8 cellular contexts compared by ENCODE assay signal in genomic region chr4:143336828-143337599, GRCh38. TPM values are rescaled to one million over a fixed set of nuclear protein-coding genes. Genes with fewer than 3 reads are reported as not detected.
DNase-seq lines count a peak whose midpoint lies in the region; ATAC-seq and TF ChIP-seq lines count a peak whose summit lies in the region.

TSS of gene GAB1 (plus strand) at chr4:143336876. CDS start at chr4:143337189, 313 bp downstream.

- H3K79me2 ChIP-seq in SK-N-SH (ENCODE audit: insufficient read depth): peaks cover 48% of the 10 kb centered on the region; the same call in 1 of the 2 replicates

- WGBS in SK-N-SH (ENCODE audit: low lambda C conversion rate): under 1% methylated on average over 22 of the region's 78 CpGs

- peak within 1 kb of the TSS; percentile 90 to 91 for H3K27ac ChIP-seq in SK-N-SH (ENCODE audit: low read depth in 2 of 2, low read length in 1 of 2)
- H3K27ac ChIP-seq in colonic mucosa: peak within 1 kb of the TSS; percentile 95

- H3K36me3 ChIP-seq in SK-N-SH (replicated peaks in 1 of 2; ENCODE audit: control insufficient read depth in 1 of 2, insufficient read depth in 2 of 2, low read length in 1 of 2) (no peaks in the 10 kb centered on the region), colonic mucosa (no peaks in the 10 kb centered on the region)

- H3K27me3 ChIP-seq in SK-N-SH (ENCODE audit: insufficient read depth): no peaks in the 10 kb centered on the region
- no peaks in the 10 kb centered on the region for H3K27me3 ChIP-seq in colonic mucosa

- no peak for TF ChIP-seq RAD21 in SK-N-SH (IDR thresholded peaks at IDR 0.05; ENCODE audit: low read length)

- peak within 1 kb of the TSS; percentile 94 for H2AFZ ChIP-seq in SK-N-SH (ENCODE audit: low read depth)

- H3K4me1 Mint-ChIP-seq in stimulated activated effector memory CD8-positive, alpha-beta T cell treated with anti-CD3 and anti-CD28 coated beads, Interleukin-12 subunit alpha, Interleukin-12 subunit beta, amount 100 ng/mL, for 72 hours: peaks cover 6% of the 10 kb centered on the region

- peak; percentile 79 for ATAC-seq in GM21515 (IDR thresholded peaks at IDR 0.05; ENCODE audit: unreplicated experiment)
- peak; percentile 78 for ATAC-seq in left lobe of liver
- peak; percentile 81 for ATAC-seq in stimulated activated effector memory CD8-positive, alpha-beta T cell treated with anti-CD3 and anti-CD28 coated beads, Interleukin-12 subunit alpha, Interleukin-12 subunit beta, amount 100 ng/mL, for 72 hours

- H3K9ac ChIP-seq in SK-N-SH (peak within 1 kb of the TSS; percentile 88), colonic mucosa (ENCODE audit: low read depth in 2 of 2, low read length in 2 of 2) (peak within 1 kb of the TSS; percentile 85 to 99)

- peak within 1 kb of the TSS; percentile 84 for H3K4me3 Mint-ChIP-seq in stimulated activated effector memory CD8-positive, alpha-beta T cell treated with anti-CD3 and anti-CD28 coated beads, Interleukin-12 subunit alpha, Interleukin-12 subunit beta, amount 100 ng/mL, for 72 hours

- intact Hi-C loops in colonic mucosa (cut with DNase I): loop anchor here (10.0 kb wide), 1 partner anchor 132 kb away; no protein-coding TSS in a partner anchor

- POLR2A ChIA-PET in SK-N-SH (lab: Yijun Ruan, JAX): interaction anchor here (1.4 to 1.5 kb wide), 3 partner anchors 15 to 177 kb away, joined by 4 to 6 read pairs (median 5); partner anchors contain the start of gene SMARCA5

- peak within 1 kb of the TSS; percentile 48 for H3K27ac Mint-ChIP-seq in stimulated activated effector memory CD8-positive, alpha-beta T cell treated with anti-CD3 and anti-CD28 coated beads, Interleukin-12 subunit alpha, Interleukin-12 subunit beta, amount 100 ng/mL, for 72 hours

- H3K9me3 ChIP-seq in SK-N-SH: no peaks in the 10 kb centered on the region
- no peaks in the 10 kb centered on the region for H3K9me3 ChIP-seq in colonic mucosa

- H3K9me3 Mint-ChIP-seq in stimulated activated effector memory CD8-positive, alpha-beta T cell treated with anti-CD3 and anti-CD28 coated beads, Interleukin-12 subunit alpha, Interleukin-12 subunit beta, amount 100 ng/mL, for 72 hours: no peaks in the 10 kb centered on the region

- peaks cover 6% of the 10 kb centered on the region for H3K36me3 Mint-ChIP-seq in stimulated activated effector memory CD8-positive, alpha-beta T cell treated with anti-CD3 and anti-CD28 coated beads, Interleukin-12 subunit alpha, Interleukin-12 subunit beta, amount 100 ng/mL, for 72 hours

- H3K4me1 ChIP-seq in SK-N-SH (ENCODE audit: control insufficient read depth in 1 of 2, insufficient read depth in 2 of 2, low read depth in 1 of 2, low read length in 1 of 2) (peaks cover 5 to 6% of the 10 kb centered on the region in 2 experiments; a peak in 3 of 4 replicates), colonic mucosa (peaks cover 7% of the 10 kb centered on the region)

- H3K4me3 ChIP-seq in SK-N-SH (ENCODE audit: low read depth in 2 of 2, low read length in 1 of 2): peak within 1 kb of the TSS; percentile 82 to 98
- peak within 1 kb of the TSS; percentile 71 for H3K4me3 ChIP-seq in colonic mucosa

- peak; percentile 19; the same call in 1 of the 2 replicates for TF ChIP-seq CTCF in SK-N-SH (IDR thresholded peaks at IDR 0.05)
- TF ChIP-seq CTCF in colonic mucosa (IDR thresholded peaks at IDR 0.05): peak; percentile 14

- H4K20me1 ChIP-seq in SK-N-SH (ENCODE audit: insufficient read depth): peaks cover 35% of the 10 kb centered on the region

- no peak for TF ChIP-seq EP300 in SK-N-SH (IDR thresholded peaks at IDR 0.05; ENCODE audit: borderline replicate concordance in 1 of 2, low read depth in 1 of 2, low read length in 1 of 2)

- peaks cover 11% of the 10 kb centered on the region for H3F3A ChIP-seq in SK-N-SH (replicated peaks; ENCODE audit: insufficient read depth)

- CTCF ChIA-PET in SK-N-SH (lab: Yijun Ruan, JAX): interaction anchor here (0.6 to 3.0 kb wide), 14 partner anchors 8 to 148 kb away, joined by 3 to 8 read pairs (median 3); no protein-coding TSS in a partner anchor

- DNase-seq in SHP77 (lab: John Stamatoyannopoulos, UW) (peak; percentile 16 to 56), SHP77 treated with DMSO at 0.1 percent for 48 hours (lab: John Stamatoyannopoulos, UW) (no peak), HUDEP-2 (lab: John Stamatoyannopoulos, UW; ENCODE audit: unreplicated experiment in 76 of 76) (peak in 42 of 76 experiments; percentile 4 to 81 (median 59)), SK-N-SH (peak; percentile 82), colonic mucosa (peak; percentile 82), left lobe of liver (ENCODE audit: low spot score) (peak; percentile 89)
- peak; percentile 19 to 61 for DNase-seq in stimulated activated effector memory CD8-positive, alpha-beta T cell treated with anti-CD3 and anti-CD28 coated beads, Interleukin-12 subunit alpha, Interleukin-12 subunit beta, amount 100 ng/mL, for 72 hours (ENCODE audit: low spot score in 2 of 2)

- H3K9me2 ChIP-seq in SK-N-SH: no peaks in the 10 kb centered on the region

- H3K4me2 ChIP-seq in SK-N-SH: peak within 1 kb of the TSS; percentile 100

TF ChIP-seq in SK-N-SH, 30 proteins besides CTCF, POLR2A, EP300 and RAD21:
- TF ChIP-seq MXI1 (IDR thresholded peaks at IDR 0.05; ENCODE audit: low read depth, low read length): 0 out of 2 replicates have a peak, but pooled peaks have one; percentile 10
- TF ChIP-seq FOXM1 (IDR thresholded peaks at IDR 0.05; ENCODE audit: low read depth): no peak
- no peak for TF ChIP-seq GABPA (IDR thresholded peaks at IDR 0.05; ENCODE audit: low read depth)
- 0 out of 2 replicates have a peak, but pooled peaks have one; percentile 11 for TF ChIP-seq GATA2 (CRISPR knock-in tag; IDR thresholded peaks at IDR 0.05)
- TF ChIP-seq JUND (IDR thresholded peaks at IDR 0.05): no peak
- no peak for TF ChIP-seq TCF12 (IDR thresholded peaks at IDR 0.05)

RNA-seq across cellular contexts. Expression of gene GAB1, which starts in this region (rescaled TPM):
- 3.7 and 4.4 TPM in 2 replicates for polyA plus RNA-seq in SK-N-SH (2012; rRNA removed)
- polyA plus RNA-seq in SK-N-SH (2012; cell fraction: cytosol; rRNA removed): 4.0 and 4.1 TPM in 2 replicates
- 6.2 and 7.7 TPM in 2 replicates for polyA plus RNA-seq in SK-N-SH (2012; cell fraction: nucleus; rRNA removed)
- total RNA-seq in colonic mucosa: 10 to 100 TPM; 48.9 to 81.2 TPM
- 11.1 TPM for total RNA-seq in left lobe of liver
